Comparison of ENCODE assay signal across 9 cellular contexts in the genomic region with DNA sequence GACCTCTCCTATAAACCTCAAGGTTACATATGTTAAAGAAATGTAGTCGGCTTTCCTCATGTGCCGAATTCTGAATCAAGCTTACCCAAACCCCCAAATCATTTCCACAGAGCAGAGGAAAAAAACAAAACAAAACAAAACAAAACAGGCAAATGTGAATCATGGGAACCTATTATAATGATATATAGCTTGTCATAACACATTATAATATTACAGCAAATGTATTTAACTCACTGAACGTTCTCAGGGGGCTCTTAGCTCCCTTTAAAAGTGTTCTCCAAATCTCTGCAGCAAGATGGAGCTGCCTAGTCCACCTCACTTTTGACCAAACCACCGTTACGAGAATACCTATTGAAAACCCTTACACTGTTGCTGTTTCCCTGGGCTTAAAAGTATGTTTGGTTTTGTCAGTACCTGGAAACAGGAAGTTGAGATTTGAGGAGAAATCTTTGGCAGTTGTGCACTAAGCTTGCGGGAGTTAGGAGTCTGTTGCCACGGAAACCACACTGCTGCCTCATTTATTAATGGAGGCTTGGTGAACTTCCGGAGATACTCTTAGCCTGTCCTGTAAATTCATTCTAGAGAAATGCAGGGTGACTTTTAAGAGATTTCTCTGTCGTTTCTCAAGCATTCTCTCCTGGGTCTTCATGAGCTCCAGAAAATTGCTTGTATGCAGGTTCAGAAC.
DNase-seq lines count a peak whose midpoint lies in the region; ATAC-seq and TF ChIP-seq lines count a peak whose summit lies in the region.
"Had no signal": no experiment of that assay in that cellular context is flagged by ENCODE, and none has a peak within 500 bp of the region (broad histone marks: within the 10 kb centered on the region; RNA-seq: fewer than 3 reads in every experiment).

No MANE protein-coding gene starts in this region.

- H3K27me3 ChIP-seq in endocrine pancreas (ENCODE audit: control insufficient read depth, insufficient read depth, low read length), result no peaks in the 10 kb centered on the region

- no peak overlapping the region for H3K9ac ChIP-seq in endocrine pancreas (ENCODE audit: control insufficient read depth, insufficient read depth, low read length)

- H3K27ac Mint-ChIP-seq in progenitor cell of endocrine pancreas, result peak overlapping the region; percentile 52

- TF ChIP-seq CTCF in progenitor cell of endocrine pancreas (IDR thresholded peaks at IDR 0.05; ENCODE audit: unreplicated experiment) (no peak), mucosa of descending colon (IDR thresholded peaks at IDR 0.05) (no peak)

- H3K36me3 ChIP-seq in endocrine pancreas (ENCODE audit: control insufficient read depth, insufficient read depth, low read length) (no peaks in the 10 kb centered on the region), mucosa of descending colon (ENCODE audit: low read depth) (no peaks in the 10 kb centered on the region)

- H3K9me3 ChIP-seq in endocrine pancreas (ENCODE audit: control insufficient read depth, low read length), result no peaks in the 10 kb centered on the region
- no peaks in the 10 kb centered on the region for H3K9me3 ChIP-seq in mucosa of descending colon

- H3K36me3 Mint-ChIP-seq in progenitor cell of endocrine pancreas (ENCODE audit: insufficient read depth), result no peaks in the 10 kb centered on the region

- intact Hi-C loops in mucosa of descending colon (cut with DNase I, micrococcal nuclease), result no loop called here

- DNase-seq in NCI-H146 (lab: John Stamatoyannopoulos, UW) (peak; percentile 43), NCI-H146 treated with DMSO at 0.1 percent for 48 hours (lab: John Stamatoyannopoulos, UW; ENCODE audit: unreplicated experiment) (no peak), NCI-H69 (lab: John Stamatoyannopoulos, UW) (peak; percentile 96), progenitor cell of endocrine pancreas (ENCODE audit: low spot score, unreplicated experiment) (no peak), mucosa of descending colon (no peak), NCI-H128 (lab: John Stamatoyannopoulos, UW; ENCODE audit: unreplicated experiment) (no peak)

- no peaks in the 10 kb centered on the region for H3K27me3 Mint-ChIP-seq in progenitor cell of endocrine pancreas

- H3K4me3 Mint-ChIP-seq in progenitor cell of endocrine pancreas (ENCODE audit: low read depth), result no peak overlapping the region

- H3K4me3 ChIP-seq in endocrine pancreas (ENCODE audit: control insufficient read depth, insufficient read depth, low read length) (peak overlapping the region; percentile 69), mucosa of descending colon (no peak overlapping the region)
- H3K4me3 ChIP-seq: lung had no signal

- ATAC-seq in mucosa of descending colon, result no peak
- ATAC-seq in HG03095 (IDR thresholded peaks at IDR 0.05; ENCODE audit: unreplicated experiment), result no peak

- H3K4me1 ChIP-seq in endocrine pancreas (ENCODE audit: control insufficient read depth, insufficient read depth, low read length) (peaks cover 37% of the 10 kb centered on the region), mucosa of descending colon (ENCODE audit: low read depth) (peaks cover 31% of the 10 kb centered on the region)

- peaks cover 62% of the 10 kb centered on the region for H3K4me1 Mint-ChIP-seq in progenitor cell of endocrine pancreas (ENCODE audit: low read depth)

- no peaks in the 10 kb centered on the region for H3K9me3 Mint-ChIP-seq in progenitor cell of endocrine pancreas (ENCODE audit: low read depth)

Comparison
In these comparisons a context has a peak if more than half of its experiments do, and no peak if none do; other contexts are left out.
1. DNase-seq: peak in NCI-H146 (single experiment) and NCI-H69 (single experiment); none in NCI-H146 treated with DMSO at 0.1 percent for 48 hours (single experiment), progenitor cell of endocrine pancreas (single experiment), mucosa of descending colon (0 of 3) and NCI-H128 (single experiment).